In genomic region chr5:109531262-109531661, GRCh38 we compare ENCODE assay signal across 41 cellular contexts.
"Had no signal": no experiment of that assay in that cellular context is flagged by ENCODE, and none has a peak within 500 bp of the region (broad histone marks: within the 10 kb centered on the region; RNA-seq: fewer than 3 reads in every experiment).

No MANE protein-coding gene starts in this region.

- H3K4me3 Mint-ChIP-seq: activated naive CD4-positive, alpha-beta T cell treated with anti-CD3 and anti-CD28 coated beads for 36 hours; activated naive CD4-positive, alpha-beta T cell treated with anti-CD3 and anti-CD28 coated beads, Interleukin-2, amount 10 ng/mL, durations not matched to agents 7 days and 5 days; activated naive CD4-positive, alpha-beta T cell treated with anti-CD3 and anti-CD28 coated beads, Interleukin-2, amount 50 U/mL, for 24 hours; activated naive CD8-positive, alpha-beta T cell; activated naive CD8-positive, alpha-beta T cell treated with anti-CD3 and anti-CD28 coated beads for 36 hours; activated naive CD8-positive, alpha-beta T cell treated with anti-CD3 and anti-CD28 coated beads, Interleukin-2, amount 10 ng/mL, durations not matched to agents 7 days and 5 days; activated naive CD8-positive, alpha-beta T cell treated with anti-CD3 and anti-CD28 coated beads, Interleukin-2, amount 50 U/mL, for 24 hours; activated T-cell treated with anti-CD3 and anti-CD28 coated beads, Interleukin-2, amount 50 U/mL, for 24 hours; activated T-cell treated with anti-CD3 and anti-CD28 coated beads, Interleukin-2, amount 50 U/mL, for 4 hours; activated T-cell treated with anti-CD3 and anti-CD28 coated beads, Interleukin-2, amount 50 U/mL, for 72 hours; activated T-helper 1 cell treated with anti-CD3 and anti-CD28 coated beads, Interleukin-12 subunit alpha, Interleukin-12 subunit beta, Interleukin-2, Interleukin-4 antibody, amounts not matched to agents 30 ng/mL and 10 ng/mL and 1 ng/mL, durations not matched to agents 14 hours and 24 hours and 36 hours; activated T-helper 17 cell treated with anti-CD3 and anti-CD28 coated beads, Interleukin-2, amount 50 U/mL, for 72 hours; brain; central memory CD8-positive, alpha-beta T cell had no signal

- H3K4me1 ChIP-seq: ascending aorta, body of pancreas, breast epithelium had no signal

- H3K9me3 ChIP-seq: adrenal gland, ascending aorta, body of pancreas, breast epithelium had no signal

- H3K9me3 Mint-ChIP-seq: activated naive CD4-positive, alpha-beta T cell treated with anti-CD3 and anti-CD28 coated beads for 36 hours; activated naive CD4-positive, alpha-beta T cell treated with anti-CD3 and anti-CD28 coated beads, Interleukin-2, amount 10 ng/mL, durations not matched to agents 7 days and 5 days; activated naive CD4-positive, alpha-beta T cell treated with anti-CD3 and anti-CD28 coated beads, Interleukin-2, amount 50 U/mL, for 24 hours; activated naive CD4-positive, alpha-beta T cell treated with anti-CD3 and anti-CD28 coated beads, Interleukin-2, amount 50 U/mL, for 72 hours; activated naive CD8-positive, alpha-beta T cell treated with anti-CD3 and anti-CD28 coated beads for 36 hours; activated naive CD8-positive, alpha-beta T cell treated with anti-CD3 and anti-CD28 coated beads, Interleukin-2, amount 50 U/mL, for 24 hours; activated T-cell treated with anti-CD3 and anti-CD28 coated beads, Interleukin-2, amount 50 U/mL, for 24 hours; activated T-cell treated with anti-CD3 and anti-CD28 coated beads, Interleukin-2, amount 50 U/mL, for 4 hours; activated T-cell treated with anti-CD3 and anti-CD28 coated beads, Interleukin-2, amount 50 U/mL, for 72 hours; activated T-helper 1 cell treated with anti-CD3 and anti-CD28 coated beads, Interleukin-12 subunit alpha, Interleukin-12 subunit beta, Interleukin-2, Interleukin-4 antibody, amounts not matched to agents 30 ng/mL and 10 ng/mL and 1 ng/mL, durations not matched to agents 14 hours and 24 hours and 36 hours; activated T-helper 17 cell treated with anti-CD3 and anti-CD28 coated beads, Interleukin-2, amount 50 U/mL, for 72 hours; activated T-helper 2 cell treated with anti-CD3 and anti-CD28 coated beads, Interferon-gamma antibody, Interleukin-2, Interleukin-4, amounts not matched to agents 10 μg/mL and 5 μg/mL and 100 μg/mL, durations not matched to agents 14 hours and 24 hours and 36 hours; brain; central memory CD8-positive, alpha-beta T cell had no signal

- H3K27ac Mint-ChIP-seq: activated naive CD4-positive, alpha-beta T cell treated with anti-CD3 and anti-CD28 coated beads for 36 hours; activated naive CD4-positive, alpha-beta T cell treated with anti-CD3 and anti-CD28 coated beads, Interleukin-2, amount 10 ng/mL, durations not matched to agents 7 days and 5 days; activated naive CD4-positive, alpha-beta T cell treated with anti-CD3 and anti-CD28 coated beads, Interleukin-2, amount 50 U/mL, for 24 hours; activated naive CD8-positive, alpha-beta T cell; activated naive CD8-positive, alpha-beta T cell treated with anti-CD3 and anti-CD28 coated beads for 36 hours; activated naive CD8-positive, alpha-beta T cell treated with anti-CD3 and anti-CD28 coated beads, Interleukin-2, amount 10 ng/mL, durations not matched to agents 7 days and 5 days; activated naive CD8-positive, alpha-beta T cell treated with anti-CD3 and anti-CD28 coated beads, Interleukin-2, amount 50 U/mL, for 24 hours; activated T-cell treated with anti-CD3 and anti-CD28 coated beads, Interleukin-2, amount 50 U/mL, for 24 hours; activated T-helper 1 cell treated with anti-CD3 and anti-CD28 coated beads, Interleukin-12 subunit alpha, Interleukin-12 subunit beta, Interleukin-2, Interleukin-4 antibody, amounts not matched to agents 30 ng/mL and 10 ng/mL and 1 ng/mL, durations not matched to agents 14 hours and 24 hours and 36 hours; activated T-helper 17 cell treated with anti-CD3 and anti-CD28 coated beads, Interleukin-2, amount 50 U/mL, for 72 hours; activated T-helper 2 cell treated with anti-CD3 and anti-CD28 coated beads, Interferon-gamma antibody, Interleukin-2, Interleukin-4, amounts not matched to agents 10 μg/mL and 5 μg/mL and 100 μg/mL, durations not matched to agents 14 hours and 24 hours and 36 hours; brain had no signal

- H3K36me3 Mint-ChIP-seq: activated naive CD4-positive, alpha-beta T cell treated with anti-CD3 and anti-CD28 coated beads, Interleukin-2, amount 10 ng/mL, durations not matched to agents 7 days and 5 days; activated naive CD4-positive, alpha-beta T cell treated with anti-CD3 and anti-CD28 coated beads, Interleukin-2, amount 50 U/mL, for 24 hours; activated naive CD4-positive, alpha-beta T cell treated with anti-CD3 and anti-CD28 coated beads, Interleukin-2, amount 50 U/mL, for 72 hours; activated naive CD8-positive, alpha-beta T cell; activated naive CD8-positive, alpha-beta T cell treated with anti-CD3 and anti-CD28 coated beads for 36 hours; activated naive CD8-positive, alpha-beta T cell treated with anti-CD3 and anti-CD28 coated beads, Interleukin-2, amount 10 ng/mL, durations not matched to agents 7 days and 5 days; brain had no signal

- H3K4me1 Mint-ChIP-seq: activated naive CD4-positive, alpha-beta T cell treated with anti-CD3 and anti-CD28 coated beads, Interleukin-2, amount 10 ng/mL, durations not matched to agents 7 days and 5 days; activated naive CD4-positive, alpha-beta T cell treated with anti-CD3 and anti-CD28 coated beads, Interleukin-2, amount 50 U/mL, for 24 hours; activated naive CD8-positive, alpha-beta T cell treated with anti-CD3 and anti-CD28 coated beads for 36 hours; activated naive CD8-positive, alpha-beta T cell treated with anti-CD3 and anti-CD28 coated beads, Interleukin-2, amount 10 ng/mL, durations not matched to agents 7 days and 5 days; activated naive CD8-positive, alpha-beta T cell treated with anti-CD3 and anti-CD28 coated beads, Interleukin-2, amount 50 U/mL, for 24 hours; activated T-helper 17 cell treated with anti-CD3 and anti-CD28 coated beads, Interleukin-2, amount 50 U/mL, for 72 hours; brain; central memory CD8-positive, alpha-beta T cell had no signal

- H3K27ac ChIP-seq: adrenal gland, ascending aorta, body of pancreas, brain microvascular endothelial cell, breast epithelium, cardiac muscle cell had no signal

- H3K36me3 ChIP-seq: adrenal gland, ascending aorta, brain microvascular endothelial cell, breast epithelium, cardiac muscle cell had no signal

- ATAC-seq: activated naive CD4-positive, alpha-beta T cell treated with anti-CD3 and anti-CD28 coated beads, Interleukin-2, amount 50 U/mL, for 72 hours; activated naive CD8-positive, alpha-beta T cell treated with anti-CD3 and anti-CD28 coated beads, Interleukin-2, amount 50 U/mL, for 24 hours; activated T-cell treated with anti-CD3 and anti-CD28 coated beads, Interleukin-2, amount 50 U/mL, for 4 hours; activated T-cell treated with anti-CD3 and anti-CD28 coated beads, Interleukin-2, amount 50 U/mL, for 72 hours; activated T-helper 17 cell treated with anti-CD3 and anti-CD28 coated beads, Interleukin-2, amount 50 U/mL, for 72 hours; body of pancreas had no signal

- H3K27me3 Mint-ChIP-seq: activated naive CD4-positive, alpha-beta T cell treated with anti-CD3 and anti-CD28 coated beads, Interleukin-2, amount 10 ng/mL, durations not matched to agents 7 days and 5 days; activated naive CD8-positive, alpha-beta T cell treated with anti-CD3 and anti-CD28 coated beads, Interleukin-2, amount 50 U/mL, for 24 hours; brain had no signal

- H3K4me3 ChIP-seq: adrenal gland, ascending aorta, body of pancreas, breast epithelium, cardiac muscle cell had no signal

- DNase-seq: activated effector memory CD4-positive, alpha-beta T cell treated with anti-CD3 and anti-CD28 coated beads, Interleukin-2, amount 50 U/mL, for 16 hours; activated effector memory CD4-positive, alpha-beta T cell treated with Interleukin-2 at 50 U/mL for 16 hours; activated gamma-delta T cell; activated gamma-delta T cell treated with Interleukin-2 at 50 U/mL for 16 hours; activated naive CD4-positive, alpha-beta T cell; activated naive CD4-positive, alpha-beta T cell treated with anti-CD3 and anti-CD28 coated beads for 36 hours; activated naive CD4-positive, alpha-beta T cell treated with anti-CD3 and anti-CD28 coated beads, Interleukin-2, amount 10 ng/mL, durations not matched to agents 7 days and 5 days; activated naive CD4-positive, alpha-beta T cell treated with anti-CD3 and anti-CD28 coated beads, Interleukin-2, amount 50 U/mL, for 16 hours; activated naive CD4-positive, alpha-beta T cell treated with Interleukin-2 at 50 U/mL for 16 hours; activated naive CD8-positive, alpha-beta T cell treated with anti-CD3 and anti-CD28 coated beads for 36 hours; activated naive CD8-positive, alpha-beta T cell treated with anti-CD3 and anti-CD28 coated beads, Interleukin-2, amount 10 ng/mL, durations not matched to agents 7 days and 5 days; activated naive CD8-positive, alpha-beta T cell treated with anti-CD3 and anti-CD28 coated beads, Interleukin-2, amount 50 U/mL, for 24 hours; activated T-cell treated with anti-CD3 and anti-CD28 coated beads for 4 hours; activated T-cell treated with anti-CD3 and anti-CD28 coated beads, Interleukin-2, amount 50 U/mL, for 1 hour; activated T-cell treated with anti-CD3 and anti-CD28 coated beads, Interleukin-2, amount 50 U/mL, for 24 hours; activated T-cell treated with anti-CD3 and anti-CD28 coated beads, Interleukin-2, amount 50 U/mL, for 4 hours; activated T-cell treated with anti-CD3 and anti-CD28 coated beads, Interleukin-2, amount 50 U/mL, for 48 hours; activated T-cell treated with anti-CD3 and anti-CD28 coated beads, Interleukin-2, amount 50 U/mL, for 72 hours; adrenal gland; amniotic stem cell; amygdala; anterior cingulate cortex; aorta; body of pancreas; brain microvascular endothelial cell; caudate nucleus; central memory CD4-positive, alpha-beta T cell; cerebellar nuclear complex had no signal

- H3K27me3 ChIP-seq: adrenal gland, ascending aorta, body of pancreas, brain microvascular endothelial cell, breast epithelium, cardiac muscle cell had no signal

- FAIRE-seq: astrocyte, bronchial epithelial cell had no signal
